8 cellular contexts compared by ENCODE assay signal in genomic region chr10:3902054-3902808, GRCh38.
DNase-seq lines count a peak whose midpoint lies in the region; ATAC-seq lines count a peak whose summit lies in the region.

No MANE protein-coding gene starts in this region.

- no peaks in the 10 kb centered on the region for H3K27me3 Mint-ChIP-seq in activated CD4-positive, alpha-beta memory T cell treated with anti-CD3 and anti-CD28 coated beads for 36 hours

- H3K9me3 Mint-ChIP-seq in activated CD4-positive, alpha-beta memory T cell treated with anti-CD3 and anti-CD28 coated beads for 36 hours, result no peaks in the 10 kb centered on the region

- H3K27ac Mint-ChIP-seq in activated CD4-positive, alpha-beta memory T cell treated with anti-CD3 and anti-CD28 coated beads for 36 hours, result peak overlapping the region; percentile 79

- H3K4me3 Mint-ChIP-seq in activated CD4-positive, alpha-beta memory T cell treated with anti-CD3 and anti-CD28 coated beads for 36 hours, result no peak overlapping the region

- POLR2A ChIA-PET in activated CD4-positive, alpha-beta memory T cell treated with anti-CD3 and anti-CD28 coated beads for 36 hours (lab: Charles Lee), result interaction anchor here (0.7 to 1.9 kb wide), 5 partner anchors 27 to 125 kb away, joined by 3 to 8 read pairs (median 4); partner anchors contain the start of gene KLF6

- H3K4me1 Mint-ChIP-seq in activated CD4-positive, alpha-beta memory T cell treated with anti-CD3 and anti-CD28 coated beads for 36 hours (ENCODE audit: low read depth), result peaks cover 45% of the 10 kb centered on the region

- CTCF ChIA-PET in activated CD4-positive, alpha-beta memory T cell treated with anti-CD3 and anti-CD28 coated beads for 36 hours (lab: Charles Lee), result interaction anchor here (1.3 kb wide), 1 partner anchor 91 kb away, joined by 4 read pairs; no protein-coding TSS in a partner anchor

- peak; percentile 90 for ATAC-seq in HG03135 (IDR thresholded peaks at IDR 0.05; ENCODE audit: unreplicated experiment)

- intact Hi-C loops in activated CD4-positive, alpha-beta memory T cell treated with anti-CD3 and anti-CD28 coated beads for 36 hours (cut with micrococcal nuclease), result loop anchor here (1.0 to 2.0 kb wide), 4 partner anchors 14 to 162 kb away; no protein-coding TSS in a partner anchor

- H3K36me3 Mint-ChIP-seq in activated CD4-positive, alpha-beta memory T cell treated with anti-CD3 and anti-CD28 coated beads for 36 hours, result no peaks in the 10 kb centered on the region

- DNase-seq in stimulated activated naive CD4-positive, alpha-beta T cell treated with Interleukin-2 at 50 U/mL for 16 hours (lab: John Stamatoyannopoulos, UW), result peak; percentile 39
- DNase-seq in stimulated activated naive CD4-positive, alpha-beta T cell (lab: John Stamatoyannopoulos, UW), result no peak
- peak; percentile 69 for DNase-seq in activated CD4-positive, alpha-beta memory T cell treated with anti-CD3 and anti-CD28 coated beads for 36 hours
- DNase-seq in iris pigment epithelial cell (ENCODE audit: low read depth), result peak; percentile 39
- DNase-seq in NCI-H2227 (lab: John Stamatoyannopoulos, UW; ENCODE audit: unreplicated experiment), result no peak
- DNase-seq in HK-2 (ENCODE audit: unreplicated experiment), result no peak
- no peak for DNase-seq in NCI-H1417 treated with DMSO at 0.1 percent for 48 hours (lab: John Stamatoyannopoulos, UW)

Comparison
In these comparisons a context has a peak if more than half of its experiments do, and no peak if none do; other contexts are left out.
1. DNase-seq: peak in stimulated activated naive CD4-positive, alpha-beta T cell treated with Interleukin-2 at 50 U/mL for 16 hours (single experiment), activated CD4-positive, alpha-beta memory T cell treated with anti-CD3 and anti-CD28 coated beads for 36 hours (single experiment) and iris pigment epithelial cell (single experiment); none in stimulated activated naive CD4-positive, alpha-beta T cell (0 of 6), NCI-H2227 (single experiment), HK-2 (single experiment) and NCI-H1417 treated with DMSO at 0.1 percent for 48 hours (single experiment).